Comparison of ENCODE assay signal across 1 cellular context in the genomic region with DNA sequence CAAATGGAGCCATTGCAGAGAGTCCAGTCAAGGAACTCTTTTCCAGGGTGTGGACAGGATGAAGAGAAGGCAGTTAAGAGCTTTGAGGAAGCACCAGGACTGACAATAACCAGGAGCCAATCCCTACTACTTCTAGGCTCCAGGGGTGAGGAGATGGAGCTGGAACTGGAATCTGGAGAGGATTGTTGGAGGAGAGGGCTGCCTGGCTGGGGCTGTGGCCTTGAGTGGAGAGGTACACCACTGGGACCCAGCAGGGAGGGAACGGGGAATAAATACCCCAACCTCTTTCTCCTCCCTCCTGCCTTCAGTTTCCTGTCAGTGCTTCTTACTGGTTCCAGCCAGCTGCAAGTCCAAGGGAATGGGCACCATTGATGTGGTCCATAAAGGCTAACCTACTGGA.
TF ChIP-seq lines count a peak whose summit lies in the region.

No MANE protein-coding gene starts in this region.

TF ChIP-seq in H1, 55 proteins besides CTCF, POLR2A, EP300 and RAD21 (continued from another document):
- TF ChIP-seq MAFK (IDR thresholded peaks at IDR 0.05; ENCODE audit: low read depth, low read length) (no peak), YY1 (IDR thresholded peaks at IDR 0.05; ENCODE audit: low read depth, low read length) (no peak), RXRA (IDR thresholded peaks at IDR 0.05; ENCODE audit: insufficient read depth, low read depth, low read length) (no peak), SP4 (IDR thresholded peaks at IDR 0.05; ENCODE audit: low read length) (no peak), JUND (IDR thresholded peaks at IDR 0.05; ENCODE audit: low read length) (no peak), CTBP2 (IDR thresholded peaks at IDR 0.05; ENCODE audit: borderline replicate concordance, insufficient read depth, insufficient read length, low read length) (no peak), KDM5A (IDR thresholded peaks at IDR 0.05; ENCODE audit: low read length) (no peak), EZH2 (IDR thresholded peaks at IDR 0.05; ENCODE audit: low read depth, low read length, severe bottlenecking) (no peak), SRF (IDR thresholded peaks at IDR 0.05; ENCODE audit: low read depth, low read length) (no peak), PHF8 (conservative IDR thresholded peaks at IDR 0.05; ENCODE audit: low read depth, low read length) (no peak), KDM4A (IDR thresholded peaks at IDR 0.05; ENCODE audit: low read depth, low read length, severe bottlenecking) (no peak), GTF2F1 (IDR thresholded peaks at IDR 0.05; ENCODE audit: borderline replicate concordance, low read depth, low read length) (no peak), BRCA1 (IDR thresholded peaks at IDR 0.05; ENCODE audit: low read depth, low read length) (no peak), TAF7 (optimal IDR thresholded peaks at IDR 0.05; ENCODE audit: borderline replicate concordance, low read depth, low read length) (no peak), CBX8 (IDR thresholded peaks at IDR 0.05; ENCODE audit: borderline replicate concordance, low read depth, low read length) (no peak), TEAD4 (IDR thresholded peaks at IDR 0.05; ENCODE audit: low read depth, low read length) (no peak), CHD2 (IDR thresholded peaks at IDR 0.05; ENCODE audit: low read length) (no peak)
- TF ChIP-seq, protein P1, sequence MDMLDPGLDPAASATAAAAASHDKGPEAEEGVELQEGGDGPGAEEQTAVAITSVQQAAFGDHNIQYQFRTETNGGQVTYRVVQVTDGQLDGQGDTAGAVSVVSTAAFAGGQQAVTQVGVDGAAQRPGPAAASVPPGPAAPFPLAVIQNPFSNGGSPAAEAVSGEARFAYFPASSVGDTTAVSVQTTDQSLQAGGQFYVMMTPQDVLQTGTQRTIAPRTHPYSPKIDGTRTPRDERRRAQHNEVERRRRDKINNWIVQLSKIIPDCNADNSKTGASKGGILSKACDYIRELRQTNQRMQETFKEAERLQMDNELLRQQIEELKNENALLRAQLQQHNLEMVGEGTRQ (IDR thresholded peaks at IDR 0.05; ENCODE audit: low read length) = no peak
- TF ChIP-seq, protein P2, sequence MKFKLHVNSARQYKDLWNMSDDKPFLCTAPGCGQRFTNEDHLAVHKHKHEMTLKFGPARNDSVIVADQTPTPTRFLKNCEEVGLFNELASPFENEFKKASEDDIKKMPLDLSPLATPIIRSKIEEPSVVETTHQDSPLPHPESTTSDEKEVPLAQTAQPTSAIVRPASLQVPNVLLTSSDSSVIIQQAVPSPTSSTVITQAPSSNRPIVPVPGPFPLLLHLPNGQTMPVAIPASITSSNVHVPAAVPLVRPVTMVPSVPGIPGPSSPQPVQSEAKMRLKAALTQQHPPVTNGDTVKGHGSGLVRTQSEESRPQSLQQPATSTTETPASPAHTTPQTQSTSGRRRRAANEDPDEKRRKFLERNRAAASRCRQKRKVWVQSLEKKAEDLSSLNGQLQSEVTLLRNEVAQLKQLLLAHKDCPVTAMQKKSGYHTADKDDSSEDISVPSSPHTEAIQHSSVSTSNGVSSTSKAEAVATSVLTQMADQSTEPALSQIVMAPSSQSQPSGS (IDR thresholded peaks at IDR 0.05; ENCODE audit: low read length) = no peak
TF ChIP-seq in H1: peak in this region for 0.
